20 cellular contexts compared by ENCODE assay signal in the genomic region with DNA sequence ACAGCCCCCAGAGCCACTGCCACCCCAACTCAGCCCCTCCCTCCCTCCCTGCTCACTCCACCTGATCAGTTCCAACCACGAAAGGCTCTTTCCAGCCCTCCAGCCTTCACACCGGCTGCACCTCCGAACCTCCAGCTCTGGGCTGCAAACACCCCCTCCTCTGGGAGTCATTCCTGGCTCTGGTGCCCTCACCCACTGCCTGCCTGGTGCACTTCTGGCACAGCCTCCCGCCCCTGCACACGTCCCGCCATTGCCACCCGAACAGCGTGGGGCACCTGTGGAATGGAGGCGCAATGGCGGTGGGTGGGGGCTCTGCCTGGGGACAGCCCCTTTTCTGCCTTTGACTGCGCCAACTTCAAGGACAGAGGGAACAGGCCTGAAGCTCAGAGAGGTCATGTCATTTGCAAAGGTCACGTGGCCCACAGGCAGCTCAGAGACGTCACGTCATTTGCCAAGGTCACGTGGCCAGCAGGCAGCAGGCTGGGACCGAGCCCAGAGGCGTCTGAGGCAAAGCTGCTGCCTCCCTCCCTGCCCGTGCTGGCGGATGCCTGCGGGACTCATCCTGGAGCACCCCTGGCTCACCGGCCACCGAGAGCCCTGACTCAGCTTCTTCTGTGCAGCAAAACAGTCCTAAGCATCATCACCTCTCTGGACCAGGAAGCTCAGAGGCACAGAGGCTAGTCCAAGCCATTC.
A peak's percentile ranks its signal among the peaks of the same experiment; 100 is the strongest.
DNase-seq lines count a peak whose midpoint lies in the region; ATAC-seq and TF ChIP-seq lines count a peak whose summit lies in the region.
"Had no signal": no experiment of that assay in that cellular context is flagged by ENCODE, and none has a peak within 500 bp of the region (broad histone marks: within the 10 kb centered on the region; RNA-seq: fewer than 3 reads in every experiment).

No MANE protein-coding gene starts in this region.

- no peaks in the 10 kb centered on the region for H3K36me3 Mint-ChIP-seq in CD4-positive, alpha-beta memory T cell

- ATAC-seq in HG03460 (IDR thresholded peaks at IDR 0.05; ENCODE audit: unreplicated experiment): no peak
- ATAC-seq in GM18867 (IDR thresholded peaks at IDR 0.05; ENCODE audit: unreplicated experiment): no peak
- ATAC-seq: A549 had no signal

- CTCF ChIA-PET in CD4-positive, alpha-beta memory T cell (lab: Charles Lee; ENCODE audit: partially characterized antibody): no interaction called here

- DNase-seq in CD4-positive, alpha-beta memory T cell: no peak
- peak; percentile 57 for DNase-seq in cerebellar cortex (ENCODE audit: low spot score)
- peak; percentile 81 for DNase-seq in left ventricle myocardium inferior
- DNase-seq in osteoblast (ENCODE audit: insufficient read length, low spot score, missing footprints): peak; percentile 64
- no peak for DNase-seq in brain microvascular endothelial cell
- DNase-seq in pons (ENCODE audit: low spot score): no peak
- DNase-seq: activated B cell treated with CpG ODN at 0.5 μM for 24 hours, Calu3, NCI-H1092, NCI-H2029, NCI-H510A, retina, T-helper 9 cell, tibial artery had no signal

- intact Hi-C loops in CD4-positive, alpha-beta memory T cell (cut with micrococcal nuclease): no loop called here
- intact Hi-C loops in left ventricle myocardium inferior (cut with micrococcal nuclease): no loop called here

- H3K4me1 Mint-ChIP-seq in CD4-positive, alpha-beta memory T cell: no peaks in the 10 kb centered on the region
- H3K4me1 Mint-ChIP-seq: activated B cell treated with CpG ODN at 0.5 μM for 24 hours had no signal

- H3K4me3 Mint-ChIP-seq in CD4-positive, alpha-beta memory T cell: no peak overlapping the region
- H3K4me3 Mint-ChIP-seq: activated B cell treated with CpG ODN at 0.5 μM for 24 hours; dendritic cell treated with granulocyte-macrophage colony-stimulating factor and Interleukin-4, amounts not matched to agents 40 ng/mL and 50 ng/mL, for 4 days had no signal

- H4K20me1 ChIP-seq in osteoblast (ENCODE audit: insufficient read depth, low read length): no peaks in the 10 kb centered on the region
- H4K20me1 ChIP-seq: BLaER1 had no signal

- POLR2A ChIA-PET in CD4-positive, alpha-beta memory T cell (lab: Charles Lee; ENCODE audit: partially characterized antibody): no interaction called here

- no peaks in the 10 kb centered on the region for H3K27me3 ChIP-seq in CD4-positive, alpha-beta memory T cell (ENCODE audit: insufficient read depth, low read length)
- H3K27me3 ChIP-seq in left ventricle myocardium inferior (ENCODE audit: low read depth) (no peaks in the 10 kb centered on the region), osteoblast (ENCODE audit: insufficient read depth, low read length) (no peaks in the 10 kb centered on the region), brain microvascular endothelial cell (replicated peaks) (no peaks in the 10 kb centered on the region)
- H3K27me3 ChIP-seq: BLaER1, breast epithelium, tibial artery had no signal

- H3K4me3 ChIP-seq in CD4-positive, alpha-beta memory T cell (ENCODE audit: low read length in 2 of 2): no peak overlapping the region
- peak overlapping the region; percentile 56 for H3K4me3 ChIP-seq in left ventricle myocardium inferior
- no peak overlapping the region for H3K4me3 ChIP-seq in osteoblast (ENCODE audit: insufficient read depth, low read length)
- H3K4me3 ChIP-seq in brain microvascular endothelial cell (ENCODE audit: low read depth, low read length): no peak overlapping the region
- H3K4me3 ChIP-seq: A549, BLaER1, breast epithelium, tibial artery had no signal

- no peaks in the 10 kb centered on the region for H3K4me1 ChIP-seq in CD4-positive, alpha-beta memory T cell (ENCODE audit: insufficient read depth, low read length)
- H3K4me1 ChIP-seq in left ventricle myocardium inferior (peaks cover 7% of the 10 kb centered on the region), osteoblast (ENCODE audit: insufficient read depth, low read length) (no peaks in the 10 kb centered on the region)
- H3K4me1 ChIP-seq: A549, BLaER1, breast epithelium had no signal

- H3K27me3 Mint-ChIP-seq in CD4-positive, alpha-beta memory T cell: no peaks in the 10 kb centered on the region
- H3K27me3 Mint-ChIP-seq: activated B cell treated with CpG ODN at 0.5 μM for 24 hours; dendritic cell treated with granulocyte-macrophage colony-stimulating factor and Interleukin-4, amounts not matched to agents 40 ng/mL and 50 ng/mL, for 4 days had no signal

- peak overlapping the region; percentile 44 for H3K27ac ChIP-seq in CD4-positive, alpha-beta memory T cell (ENCODE audit: low read depth, low read length)
- peak overlapping the region; percentile 91 for H3K27ac ChIP-seq in left ventricle myocardium inferior (replicated peaks)
- no peak overlapping the region for H3K27ac ChIP-seq in osteoblast (ENCODE audit: low read depth, low read length)
- no peak overlapping the region for H3K27ac ChIP-seq in brain microvascular endothelial cell
- H3K27ac ChIP-seq: A549, BLaER1, breast epithelium had no signal

- peaks cover 0 to 14% of the 10 kb centered on the region in 2 donors for H3K9me3 ChIP-seq in CD4-positive, alpha-beta memory T cell (ENCODE audit: control insufficient read depth in 1 of 2, low read length in 2 of 2)
- H3K9me3 ChIP-seq in left ventricle myocardium inferior (replicated peaks) (no peaks in the 10 kb centered on the region), osteoblast (ENCODE audit: low read depth, low read length) (no peaks in the 10 kb centered on the region)
- H3K9me3 ChIP-seq: breast epithelium, tibial artery had no signal

- H3K27ac Mint-ChIP-seq in CD4-positive, alpha-beta memory T cell: no peak overlapping the region
- H3K27ac Mint-ChIP-seq: activated B cell treated with CpG ODN at 0.5 μM for 24 hours; dendritic cell treated with granulocyte-macrophage colony-stimulating factor and Interleukin-4, amounts not matched to agents 40 ng/mL and 50 ng/mL, for 4 days had no signal

- no peaks in the 10 kb centered on the region for H3K36me3 ChIP-seq in CD4-positive, alpha-beta memory T cell (ENCODE audit: insufficient read depth, low read length)
- H3K36me3 ChIP-seq in left ventricle myocardium inferior (no peaks in the 10 kb centered on the region), osteoblast (ENCODE audit: insufficient read depth, low read length) (no peaks in the 10 kb centered on the region), brain microvascular endothelial cell (replicated peaks) (no peaks in the 10 kb centered on the region)
- H3K36me3 ChIP-seq: breast epithelium, tibial artery had no signal

- in situ Hi-C loops in brain microvascular endothelial cell (cut with HindIII; ENCODE audit: low pct_ligation_motif_present, low sequenced_read_pairs): no loop called here

- TF ChIP-seq CTCF in left ventricle myocardium inferior (IDR thresholded peaks at IDR 0.05; ENCODE audit: borderline replicate concordance): no peak
- no peak for TF ChIP-seq CTCF in osteoblast (IDR thresholded peaks at IDR 0.05; ENCODE audit: extremely low read depth, low read depth, low read length)
- no peak for TF ChIP-seq CTCF in brain microvascular endothelial cell (IDR thresholded peaks at IDR 0.05; ENCODE audit: low read depth, low read length, missing control alignments)

- H3K4me2 ChIP-seq in osteoblast (ENCODE audit: insufficient read depth, low read length): no peak overlapping the region
- H3K4me2 ChIP-seq: A549, BLaER1 had no signal

- no peak overlapping the region for H2AFZ ChIP-seq in osteoblast (ENCODE audit: low read length)

- H3K79me2 ChIP-seq in osteoblast (ENCODE audit: insufficient read depth, low read length): no peaks in the 10 kb centered on the region

- peaks cover 0 to 6% (median 0%) of the 10 kb centered on the region in 8 donors for H3K9me3 Mint-ChIP-seq in CD4-positive, alpha-beta memory T cell
- H3K9me3 Mint-ChIP-seq: activated B cell treated with CpG ODN at 0.5 μM for 24 hours; dendritic cell treated with granulocyte-macrophage colony-stimulating factor and Interleukin-4, amounts not matched to agents 40 ng/mL and 50 ng/mL, for 4 days had no signal

Comparison
In these comparisons a context has a peak if more than half of its experiments do, and no peak if none do; other contexts are left out.
1. DNase-seq: peak in cerebellar cortex (single experiment), left ventricle myocardium inferior (single experiment) and osteoblast (single experiment); none in CD4-positive, alpha-beta memory T cell (0 of 5), brain microvascular endothelial cell (single experiment) and pons (single experiment).
2. H3K27ac ChIP-seq: peak in CD4-positive, alpha-beta memory T cell (single experiment) and left ventricle myocardium inferior (single experiment); none in osteoblast (single experiment) and brain microvascular endothelial cell (single experiment).